In genomic region chr6:56840467-56841371, GRCh38 we compare ENCODE assay signal across 8 cellular contexts.
DNase-seq lines count a peak whose midpoint lies in the region; ATAC-seq and TF ChIP-seq lines count a peak whose summit lies in the region.

No MANE protein-coding gene starts in this region.

- no peak overlapping the region for H3K4me3 Mint-ChIP-seq in T-cell

- H3K36me3 ChIP-seq in brain microvascular endothelial cell (replicated peaks) (no peaks in the 10 kb centered on the region), left lung (no peaks in the 10 kb centered on the region)

- peaks cover 0 to 14% of the 10 kb centered on the region in 2 donors for H3K4me1 ChIP-seq in left lung

- no peak overlapping the region for H3K27ac Mint-ChIP-seq in T-cell

- no peak for DNase-seq in AG04450 (ENCODE audit: low read depth, low spot score)
- DNase-seq in brain microvascular endothelial cell: peak; percentile 67
- DNase-seq in left lung: no peak
- DNase-seq in T-cell: no peak
- DNase-seq in stimulated activated CD4-positive, alpha-beta T cell treated with anti-CD3 and anti-CD28 coated beads, Interleukin-12 subunit alpha, Interleukin-12 subunit beta, amount 100 ng/mL, for 4 hours: no peak
- no peak for DNase-seq in midbrain (lab: John Stamatoyannopoulos, UW)

- H3K4me3 ChIP-seq in AG04450 (ENCODE audit: low read depth, low read length) (peak overlapping the region; percentile 80), brain microvascular endothelial cell (ENCODE audit: low read depth, low read length) (peak overlapping the region; percentile 20), left lung (no peak overlapping the region)

- no peak for TF ChIP-seq RAD21 in Ishikawa (IDR thresholded peaks at IDR 0.05; ENCODE audit: low read depth)

- H3K27ac ChIP-seq in AG04450 (ENCODE audit: low read depth, low read length) (no peak overlapping the region), brain microvascular endothelial cell (peak overlapping the region; percentile 81), left lung (peak overlapping the region in 1 of 2 donors; percentile 9)

- H3K27me3 ChIP-seq in AG04450 (ENCODE audit: control insufficient read depth, insufficient read depth, low read length): no peaks in the 10 kb centered on the region
- H3K27me3 ChIP-seq in brain microvascular endothelial cell (replicated peaks): no peaks in the 10 kb centered on the region
- H3K27me3 ChIP-seq in left lung: peaks cover 0 to 38% of the 10 kb centered on the region in 2 donors

- intact Hi-C loops in left lung (cut with DNase I): no loop called here

- POLR2A ChIA-PET in AG04450 (lab: Yijun Ruan, JAX): interaction anchor here (0.6 kb wide), 1 partner anchor 401 kb away, joined by 4 read pairs; no protein-coding TSS in a partner anchor
- POLR2A ChIA-PET in T-cell (lab: Charles Lee): no interaction called here

- TF ChIP-seq EP300 in Ishikawa (IDR thresholded peaks at IDR 0.05; ENCODE audit: borderline replicate concordance): no peak

- CTCF ChIA-PET in AG04450 (lab: Charles Lee) (interaction anchor here (1.0 to 2.9 kb wide), 4 partner anchors 11 to 203 kb away, joined by 3 to 10 read pairs (median 4); no protein-coding TSS in a partner anchor), T-cell (lab: Charles Lee) (interaction anchor here in 1 of 2 donors (0.7 kb wide), 1 partner anchor 191 kb away, joined by 3 read pairs; no protein-coding TSS in a partner anchor)

- H3K27me3 Mint-ChIP-seq in T-cell: peaks cover 46 to 56% of the 10 kb centered on the region in 2 donors

- in situ Hi-C loops in brain microvascular endothelial cell (cut with HindIII; ENCODE audit: low pct_ligation_motif_present, low sequenced_read_pairs): no loop called here

- no peaks in the 10 kb centered on the region for H3K36me3 Mint-ChIP-seq in T-cell

- H3K4me1 Mint-ChIP-seq in T-cell: peaks cover 5 to 9% (median 9%) of the 10 kb centered on the region in 3 donors

- no peaks in the 10 kb centered on the region for H3K9me3 Mint-ChIP-seq in T-cell

- H3K9me3 ChIP-seq in AG04450 (ENCODE audit: control insufficient read depth, insufficient read depth, low read length) (peaks cover 4% of the 10 kb centered on the region; the same call in 1 of the 2 replicates), left lung (no peaks in the 10 kb centered on the region)

- ATAC-seq in left lung (peak; percentile 18), T-cell (replicated peaks in 1 of 4) (no peak), GM18858 (IDR thresholded peaks at IDR 0.05; ENCODE audit: unreplicated experiment) (no peak)

- TF ChIP-seq CTCF in AG04450 (IDR thresholded peaks at IDR 0.05; ENCODE audit: low read depth, low read length) (no peak), brain microvascular endothelial cell (IDR thresholded peaks at IDR 0.05; ENCODE audit: low read depth, low read length, missing control alignments) (no peak), left lung (IDR thresholded peaks at IDR 0.05) (no peak)

TF ChIP-seq in Ishikawa, 13 proteins besides CTCF, POLR2A, EP300 and RAD21:
- TF ChIP-seq FOXM1 (IDR thresholded peaks at IDR 0.05; ENCODE audit: borderline replicate concordance, low read depth) (peak; percentile 23; the same call in 1 of the 2 replicates), EGR1 (IDR thresholded peaks at IDR 0.05) (no peak)

Comparison
In these comparisons a context has a peak if more than half of its experiments do, and no peak if none do; other contexts are left out.
1. H3K4me3 ChIP-seq: peak in AG04450 (single experiment) and brain microvascular endothelial cell (single experiment); none in left lung (0 of 2).